Comparison of ENCODE assay signal across 1 cellular context in the genomic region with DNA sequence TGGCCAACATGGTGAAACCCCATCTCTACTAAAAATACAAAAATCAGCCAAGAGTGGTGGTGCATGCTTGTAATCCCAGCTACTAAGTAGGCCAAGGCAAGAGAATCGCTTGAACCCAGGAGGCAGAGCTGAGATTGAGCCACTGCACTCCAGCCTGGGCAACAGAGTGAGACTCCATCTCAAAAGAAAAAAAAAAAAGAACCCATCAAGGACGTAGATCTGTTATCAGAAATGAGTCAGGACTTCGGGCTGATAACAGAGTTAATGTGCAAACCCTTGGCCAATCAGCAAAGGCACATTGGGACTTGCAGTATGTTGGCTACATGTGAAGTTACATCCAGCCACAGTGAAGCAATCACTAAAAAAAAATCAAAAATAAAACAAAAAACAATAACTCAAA.
TF ChIP-seq lines count a peak whose summit lies in the region.

No MANE protein-coding gene starts in this region.

TF ChIP-seq in HepG2, 621 proteins besides CTCF, POLR2A, EP300 and RAD21 (continued from another document and continues in another):
- TF ChIP-seq, protein P1, sequence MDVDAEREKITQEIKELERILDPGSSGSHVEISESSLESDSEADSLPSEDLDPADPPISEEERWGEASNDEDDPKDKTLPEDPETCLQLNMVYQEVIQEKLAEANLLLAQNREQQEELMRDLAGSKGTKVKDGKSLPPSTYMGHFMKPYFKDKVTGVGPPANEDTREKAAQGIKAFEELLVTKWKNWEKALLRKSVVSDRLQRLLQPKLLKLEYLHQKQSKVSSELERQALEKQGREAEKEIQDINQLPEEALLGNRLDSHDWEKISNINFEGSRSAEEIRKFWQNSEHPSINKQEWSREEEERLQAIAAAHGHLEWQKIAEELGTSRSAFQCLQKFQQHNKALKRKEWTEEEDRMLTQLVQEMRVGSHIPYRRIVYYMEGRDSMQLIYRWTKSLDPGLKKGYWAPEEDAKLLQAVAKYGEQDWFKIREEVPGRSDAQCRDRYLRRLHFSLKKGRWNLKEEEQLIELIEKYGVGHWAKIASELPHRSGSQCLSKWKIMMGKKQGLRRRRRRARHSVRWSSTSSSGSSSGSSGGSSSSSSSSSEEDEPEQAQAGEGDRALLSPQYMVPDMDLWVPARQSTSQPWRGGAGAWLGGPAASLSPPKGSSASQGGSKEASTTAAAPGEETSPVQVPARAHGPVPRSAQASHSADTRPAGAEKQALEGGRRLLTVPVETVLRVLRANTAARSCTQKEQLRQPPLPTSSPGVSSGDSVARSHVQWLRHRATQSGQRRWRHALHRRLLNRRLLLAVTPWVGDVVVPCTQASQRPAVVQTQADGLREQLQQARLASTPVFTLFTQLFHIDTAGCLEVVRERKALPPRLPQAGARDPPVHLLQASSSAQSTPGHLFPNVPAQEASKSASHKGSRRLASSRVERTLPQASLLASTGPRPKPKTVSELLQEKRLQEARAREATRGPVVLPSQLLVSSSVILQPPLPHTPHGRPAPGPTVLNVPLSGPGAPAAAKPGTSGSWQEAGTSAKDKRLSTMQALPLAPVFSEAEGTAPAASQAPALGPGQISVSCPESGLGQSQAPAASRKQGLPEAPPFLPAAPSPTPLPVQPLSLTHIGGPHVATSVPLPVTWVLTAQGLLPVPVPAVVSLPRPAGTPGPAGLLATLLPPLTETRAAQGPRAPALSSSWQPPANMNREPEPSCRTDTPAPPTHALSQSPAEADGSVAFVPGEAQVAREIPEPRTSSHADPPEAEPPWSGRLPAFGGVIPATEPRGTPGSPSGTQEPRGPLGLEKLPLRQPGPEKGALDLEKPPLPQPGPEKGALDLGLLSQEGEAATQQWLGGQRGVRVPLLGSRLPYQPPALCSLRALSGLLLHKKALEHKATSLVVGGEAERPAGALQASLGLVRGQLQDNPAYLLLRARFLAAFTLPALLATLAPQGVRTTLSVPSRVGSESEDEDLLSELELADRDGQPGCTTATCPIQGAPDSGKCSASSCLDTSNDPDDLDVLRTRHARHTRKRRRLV (CRISPR knock-in tag; IDR thresholded peaks at IDR 0.05): no peak
- TF ChIP-seq GATAD2A (CRISPR knock-in tag; IDR thresholded peaks at IDR 0.05) (peak; percentile 49), GLMP (CRISPR knock-in tag; IDR thresholded peaks at IDR 0.05; ENCODE audit: borderline replicate concordance) (no peak), ETS1 (CRISPR knock-in tag; IDR thresholded peaks at IDR 0.05) (no peak), BCL6 (CRISPR knock-in tag; IDR thresholded peaks at IDR 0.05) (no peak), KDM6A (CRISPR knock-in tag; IDR thresholded peaks at IDR 0.05; ENCODE audit: low read depth) (no peak), NAIF1 (CRISPR knock-in tag; IDR thresholded peaks at IDR 0.05; ENCODE audit: borderline replicate concordance) (peak; percentile 84; the same call in 1 of the 2 replicates), SRSF4 (IDR thresholded peaks at IDR 0.05; ENCODE audit: low read depth, low read length, poor library complexity, severe bottlenecking) (no peak), PHF20 (CRISPR knock-in tag; IDR thresholded peaks at IDR 0.05) (no peak), WIZ (CRISPR knock-in tag; IDR thresholded peaks at IDR 0.05) (no peak), KDM1A (CRISPR knock-in tag; IDR thresholded peaks at IDR 0.05) (peak; percentile 47; the same call in 1 of the 2 replicates), MAZ (IDR thresholded peaks at IDR 0.05; ENCODE audit: borderline replicate concordance, low read depth, low read length) (no peak), MAZ (CRISPR knock-in tag; IDR thresholded peaks at IDR 0.05; ENCODE audit: low read depth) (no peak), ZNF792 (CRISPR knock-in tag; IDR thresholded peaks at IDR 0.05) (no peak), MXD4 (CRISPR knock-in tag; IDR thresholded peaks at IDR 0.05) (no peak), HDAC1 (CRISPR knock-in tag; IDR thresholded peaks at IDR 0.05) (0 out of 2 replicates have a peak, but pooled peaks have one; percentile 16), REPIN1 (CRISPR knock-in tag; IDR thresholded peaks at IDR 0.05; ENCODE audit: borderline replicate concordance, low read depth) (no peak), ZNF331 (CRISPR knock-in tag; IDR thresholded peaks at IDR 0.05) (no peak), RBFOX2 (IDR thresholded peaks at IDR 0.05; ENCODE audit: low read depth, low read length) (no peak), REXO4 (CRISPR knock-in tag; IDR thresholded peaks at IDR 0.05; ENCODE audit: borderline replicate concordance) (no peak), EZH2 (conservative IDR thresholded peaks at IDR 0.05; ENCODE audit: low read depth, low read length) (no peak), ZNF142 (CRISPR knock-in tag; IDR thresholded peaks at IDR 0.05) (no peak), ZNF276 (CRISPR knock-in tag; IDR thresholded peaks at IDR 0.05; ENCODE audit: low read depth) (no peak), SMYD3 (CRISPR knock-in tag; IDR thresholded peaks at IDR 0.05) (no peak), AGO2 (optimal IDR thresholded peaks at IDR 0.05; ENCODE audit: low read depth, low read length) (no peak), CC2D1A (CRISPR knock-in tag; IDR thresholded peaks at IDR 0.05) (no peak), SCMH1 (CRISPR knock-in tag; IDR thresholded peaks at IDR 0.05; ENCODE audit: borderline replicate concordance) (no peak), ZNF552 (CRISPR knock-in tag; IDR thresholded peaks at IDR 0.05; ENCODE audit: borderline replicate concordance) (no peak), ATF3 (CRISPR knock-in tag; IDR thresholded peaks at IDR 0.05) (peak; percentile 66), CEBPB (IDR thresholded peaks at IDR 0.05; ENCODE audit: borderline replicate concordance, low read depth, low read length) (peak; percentile 64; the same call in 1 of the 2 replicates), ZNF567 (CRISPR knock-in tag; IDR thresholded peaks at IDR 0.05; ENCODE audit: borderline replicate concordance) (no peak), ATAD3A (CRISPR knock-in tag; IDR thresholded peaks at IDR 0.05) (no peak), SOX6 (IDR thresholded peaks at IDR 0.05) (no peak), SOX6 (CRISPR knock-in tag; IDR thresholded peaks at IDR 0.05) (peak; percentile 45), PPARG (CRISPR knock-in tag; conservative IDR thresholded peaks at IDR 0.05) (no peak)
- TF ChIP-seq, protein P2, sequence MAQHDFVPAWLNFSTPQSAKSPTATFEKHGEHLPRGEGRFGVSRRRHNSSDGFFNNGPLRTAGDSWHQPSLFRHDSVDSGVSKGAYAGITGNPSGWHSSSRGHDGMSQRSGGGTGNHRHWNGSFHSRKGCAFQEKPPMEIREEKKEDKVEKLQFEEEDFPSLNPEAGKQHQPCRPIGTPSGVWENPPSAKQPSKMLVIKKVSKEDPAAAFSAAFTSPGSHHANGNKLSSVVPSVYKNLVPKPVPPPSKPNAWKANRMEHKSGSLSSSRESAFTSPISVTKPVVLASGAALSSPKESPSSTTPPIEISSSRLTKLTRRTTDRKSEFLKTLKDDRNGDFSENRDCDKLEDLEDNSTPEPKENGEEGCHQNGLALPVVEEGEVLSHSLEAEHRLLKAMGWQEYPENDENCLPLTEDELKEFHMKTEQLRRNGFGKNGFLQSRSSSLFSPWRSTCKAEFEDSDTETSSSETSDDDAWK (CRISPR knock-in tag; IDR thresholded peaks at IDR 0.05): no peak
- TF ChIP-seq, protein P3, sequence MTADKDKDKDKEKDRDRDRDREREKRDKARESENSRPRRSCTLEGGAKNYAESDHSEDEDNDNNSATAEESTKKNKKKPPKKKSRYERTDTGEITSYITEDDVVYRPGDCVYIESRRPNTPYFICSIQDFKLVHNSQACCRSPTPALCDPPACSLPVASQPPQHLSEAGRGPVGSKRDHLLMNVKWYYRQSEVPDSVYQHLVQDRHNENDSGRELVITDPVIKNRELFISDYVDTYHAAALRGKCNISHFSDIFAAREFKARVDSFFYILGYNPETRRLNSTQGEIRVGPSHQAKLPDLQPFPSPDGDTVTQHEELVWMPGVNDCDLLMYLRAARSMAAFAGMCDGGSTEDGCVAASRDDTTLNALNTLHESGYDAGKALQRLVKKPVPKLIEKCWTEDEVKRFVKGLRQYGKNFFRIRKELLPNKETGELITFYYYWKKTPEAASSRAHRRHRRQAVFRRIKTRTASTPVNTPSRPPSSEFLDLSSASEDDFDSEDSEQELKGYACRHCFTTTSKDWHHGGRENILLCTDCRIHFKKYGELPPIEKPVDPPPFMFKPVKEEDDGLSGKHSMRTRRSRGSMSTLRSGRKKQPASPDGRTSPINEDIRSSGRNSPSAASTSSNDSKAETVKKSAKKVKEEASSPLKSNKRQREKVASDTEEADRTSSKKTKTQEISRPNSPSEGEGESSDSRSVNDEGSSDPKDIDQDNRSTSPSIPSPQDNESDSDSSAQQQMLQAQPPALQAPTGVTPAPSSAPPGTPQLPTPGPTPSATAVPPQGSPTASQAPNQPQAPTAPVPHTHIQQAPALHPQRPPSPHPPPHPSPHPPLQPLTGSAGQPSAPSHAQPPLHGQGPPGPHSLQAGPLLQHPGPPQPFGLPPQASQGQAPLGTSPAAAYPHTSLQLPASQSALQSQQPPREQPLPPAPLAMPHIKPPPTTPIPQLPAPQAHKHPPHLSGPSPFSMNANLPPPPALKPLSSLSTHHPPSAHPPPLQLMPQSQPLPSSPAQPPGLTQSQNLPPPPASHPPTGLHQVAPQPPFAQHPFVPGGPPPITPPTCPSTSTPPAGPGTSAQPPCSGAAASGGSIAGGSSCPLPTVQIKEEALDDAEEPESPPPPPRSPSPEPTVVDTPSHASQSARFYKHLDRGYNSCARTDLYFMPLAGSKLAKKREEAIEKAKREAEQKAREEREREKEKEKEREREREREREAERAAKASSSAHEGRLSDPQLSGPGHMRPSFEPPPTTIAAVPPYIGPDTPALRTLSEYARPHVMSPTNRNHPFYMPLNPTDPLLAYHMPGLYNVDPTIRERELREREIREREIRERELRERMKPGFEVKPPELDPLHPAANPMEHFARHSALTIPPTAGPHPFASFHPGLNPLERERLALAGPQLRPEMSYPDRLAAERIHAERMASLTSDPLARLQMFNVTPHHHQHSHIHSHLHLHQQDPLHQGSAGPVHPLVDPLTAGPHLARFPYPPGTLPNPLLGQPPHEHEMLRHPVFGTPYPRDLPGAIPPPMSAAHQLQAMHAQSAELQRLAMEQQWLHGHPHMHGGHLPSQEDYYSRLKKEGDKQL (CRISPR knock-in tag; IDR thresholded peaks at IDR 0.05; ENCODE audit: low read depth): no peak
